Comparison of ENCODE assay signal across 8 cellular contexts in genomic region chr3:50450135-50450911, GRCh38. TPM values are rescaled to one million over a fixed set of nuclear protein-coding genes. Genes with fewer than 3 reads are reported as not detected.
DNase-seq lines count a peak whose midpoint lies in the region; ATAC-seq and TF ChIP-seq lines count a peak whose summit lies in the region.

No MANE protein-coding gene starts in this region.

- peaks cover 21% of the 10 kb centered on the region for H3K4me1 Mint-ChIP-seq in activated CD8-positive, alpha-beta T cell treated with anti-CD3 and anti-CD28 coated beads for 36 hours (ENCODE audit: low read depth)
- H3K4me1 Mint-ChIP-seq in natural killer cell = peaks cover 47 to 78% of the 10 kb centered on the region in 2 donors
- H3K4me1 Mint-ChIP-seq in stimulated activated naive B cell treated with anti-CD40 and anti-IgM and Interleukin-4, amounts not matched to agents 10 μg/mL and 1 μg/mL and 100 μg/mL, for 72 hours = peaks cover 0 to 9% of the 10 kb centered on the region in 2 donors

- ATAC-seq in activated CD8-positive, alpha-beta T cell treated with anti-CD3 and anti-CD28 coated beads for 36 hours = peak; percentile 87
- ATAC-seq in natural killer cell = peak; percentile 75 to 85 (median 83)
- peak; percentile 39 to 78 for ATAC-seq in stimulated activated naive B cell treated with anti-CD40 and anti-IgM and Interleukin-4, amounts not matched to agents 10 μg/mL and 1 μg/mL and 100 μg/mL, for 72 hours (replicated peaks)
- no peak for ATAC-seq in HG03135 (IDR thresholded peaks at IDR 0.05; ENCODE audit: unreplicated experiment)
- no peak for ATAC-seq in HG02571 (IDR thresholded peaks at IDR 0.05; ENCODE audit: unreplicated experiment)

- POLR2A ChIA-PET in activated CD8-positive, alpha-beta T cell treated with anti-CD3 and anti-CD28 coated beads for 36 hours (lab: Charles Lee) = interaction anchor here (0.5 kb wide), 1 partner anchor 627 kb away, joined by 3 read pairs; no protein-coding TSS in a partner anchor

- intact Hi-C loops in activated CD8-positive, alpha-beta T cell treated with anti-CD3 and anti-CD28 coated beads for 36 hours (cut with micrococcal nuclease) = no loop called here
- intact Hi-C loops in natural killer cell (cut with micrococcal nuclease) = loop anchor here (1.0 kb wide), 2 partner anchors 14 to 20 kb away; no protein-coding TSS in a partner anchor

- no peaks in the 10 kb centered on the region for H3K27me3 ChIP-seq in effector memory CD4-positive, alpha-beta T cell (replicated peaks; ENCODE audit: control insufficient read depth, insufficient read depth, low read length, poor library complexity, severe bottlenecking)

- H3K9me3 Mint-ChIP-seq in activated CD8-positive, alpha-beta T cell treated with anti-CD3 and anti-CD28 coated beads for 36 hours = no peaks in the 10 kb centered on the region
- no peaks in the 10 kb centered on the region for H3K9me3 Mint-ChIP-seq in natural killer cell
- no peaks in the 10 kb centered on the region for H3K9me3 Mint-ChIP-seq in stimulated activated naive B cell treated with anti-CD40 and anti-IgM and Interleukin-4, amounts not matched to agents 10 μg/mL and 1 μg/mL and 100 μg/mL, for 72 hours

- H3K27ac ChIP-seq in effector memory CD4-positive, alpha-beta T cell (ENCODE audit: insufficient read depth, low read length, poor library complexity, severe bottlenecking) = peak overlapping the region; percentile 57

- peak overlapping the region; percentile 79 for H3K4me3 Mint-ChIP-seq in activated CD8-positive, alpha-beta T cell treated with anti-CD3 and anti-CD28 coated beads for 36 hours
- peak overlapping the region; percentile 83 for H3K4me3 Mint-ChIP-seq in natural killer cell
- peak overlapping the region in 1 of 2 donors; percentile 42 for H3K4me3 Mint-ChIP-seq in stimulated activated naive B cell treated with anti-CD40 and anti-IgM and Interleukin-4, amounts not matched to agents 10 μg/mL and 1 μg/mL and 100 μg/mL, for 72 hours

- H3K9me3 ChIP-seq in effector memory CD4-positive, alpha-beta T cell (ENCODE audit: control insufficient read depth, low read length) = no peaks in the 10 kb centered on the region

- peak overlapping the region; percentile 30 for H3K4me3 ChIP-seq in effector memory CD4-positive, alpha-beta T cell (ENCODE audit: insufficient read depth, low read depth, low read length, poor library complexity, severe bottlenecking)

- H3K27ac Mint-ChIP-seq in activated CD8-positive, alpha-beta T cell treated with anti-CD3 and anti-CD28 coated beads for 36 hours = peak overlapping the region; percentile 96
- peak overlapping the region; percentile 91 to 98 for H3K27ac Mint-ChIP-seq in natural killer cell
- H3K27ac Mint-ChIP-seq in stimulated activated naive B cell treated with anti-CD40 and anti-IgM and Interleukin-4, amounts not matched to agents 10 μg/mL and 1 μg/mL and 100 μg/mL, for 72 hours = no peak overlapping the region

- DNase-seq in DMS79 (lab: John Stamatoyannopoulos, UW) = peak; percentile 58
- DNase-seq in activated CD8-positive, alpha-beta T cell treated with anti-CD3 and anti-CD28 coated beads for 36 hours = peak; percentile 89
- peak; percentile 20 to 61 (median 60) for DNase-seq in effector memory CD4-positive, alpha-beta T cell
- peak; percentile 91 for DNase-seq in natural killer cell
- peak; percentile 4 for DNase-seq in stimulated activated naive B cell treated with anti-CD40 and anti-IgM and Interleukin-4, amounts not matched to agents 10 μg/mL and 1 μg/mL and 100 μg/mL, for 72 hours
- no peak for DNase-seq in HuH-7 (ENCODE audit: low spot score)

- no peak for TF ChIP-seq CTCF in activated CD8-positive, alpha-beta T cell treated with anti-CD3 and anti-CD28 coated beads for 36 hours (IDR thresholded peaks at IDR 0.05)
- no peak for TF ChIP-seq CTCF in natural killer cell (IDR thresholded peaks at IDR 0.05)

- no peaks in the 10 kb centered on the region for H3K36me3 Mint-ChIP-seq in activated CD8-positive, alpha-beta T cell treated with anti-CD3 and anti-CD28 coated beads for 36 hours (ENCODE audit: low read depth)
- no peaks in the 10 kb centered on the region for H3K36me3 Mint-ChIP-seq in natural killer cell
- peaks cover 0 to 1% of the 10 kb centered on the region in 2 donors for H3K36me3 Mint-ChIP-seq in stimulated activated naive B cell treated with anti-CD40 and anti-IgM and Interleukin-4, amounts not matched to agents 10 μg/mL and 1 μg/mL and 100 μg/mL, for 72 hours

- H3K36me3 ChIP-seq in effector memory CD4-positive, alpha-beta T cell (ENCODE audit: control insufficient read depth, insufficient read depth, low read length) = no peaks in the 10 kb centered on the region

- CTCF ChIA-PET in activated CD8-positive, alpha-beta T cell treated with anti-CD3 and anti-CD28 coated beads for 36 hours (lab: Charles Lee) = interaction anchor here (1.2 kb wide), 1 partner anchor 92 kb away, joined by 3 read pairs; no protein-coding TSS in a partner anchor

- no peaks in the 10 kb centered on the region for H3K27me3 Mint-ChIP-seq in activated CD8-positive, alpha-beta T cell treated with anti-CD3 and anti-CD28 coated beads for 36 hours
- no peaks in the 10 kb centered on the region for H3K27me3 Mint-ChIP-seq in natural killer cell (ENCODE audit: low read depth in 2 of 2)
- peaks cover 7 to 14% of the 10 kb centered on the region in 2 donors for H3K27me3 Mint-ChIP-seq in stimulated activated naive B cell treated with anti-CD40 and anti-IgM and Interleukin-4, amounts not matched to agents 10 μg/mL and 1 μg/mL and 100 μg/mL, for 72 hours

- H3K4me1 ChIP-seq in effector memory CD4-positive, alpha-beta T cell (ENCODE audit: control insufficient read depth, insufficient read depth, low read length, poor library complexity, severe bottlenecking) = peaks cover 16% of the 10 kb centered on the region

RNA-seq across cellular contexts. Expression of gene CACNA2D2, which starts 53.1 kb away (rescaled TPM):
- 1 to 10 TPM; 1.6 to 2.1 TPM for total RNA-seq in activated CD8-positive, alpha-beta T cell treated with anti-CD3 and anti-CD28 coated beads for 36 hours
- total RNA-seq in natural killer cell = 10 to 100 TPM; 36.5 to 56.4 (median 43.8) TPM

Comparison
In these comparisons a context has a peak if more than half of its experiments do, and no peak if none do; other contexts are left out.
1. ATAC-seq: peak in activated CD8-positive, alpha-beta T cell treated with anti-CD3 and anti-CD28 coated beads for 36 hours (single experiment), natural killer cell (3 of 3) and stimulated activated naive B cell treated with anti-CD40 and anti-IgM and Interleukin-4, amounts not matched to agents 10 μg/mL and 1 μg/mL and 100 μg/mL, for 72 hours (2 of 2); none in HG03135 (single experiment) and HG02571 (single experiment).
2. RNA of gene CACNA2D2, which starts 53.1 kb away (total RNA-seq): 36.5 to 56.4 TPM in natural killer cell; 1.6 to 2.1 TPM in activated CD8-positive, alpha-beta T cell treated with anti-CD3 and anti-CD28 coated beads for 36 hours; every median in the first group is over 10 times any median in the second.